Comparison of ENCODE assay signal across 8 cellular contexts in genomic region chr3:23809840-23810341, GRCh38. TPM values are rescaled to one million over a fixed set of nuclear protein-coding genes. Genes with fewer than 3 reads are reported as not detected.
DNase-seq lines count a peak whose midpoint lies in the region; ATAC-seq, FAIRE-seq and TF ChIP-seq lines count a peak whose summit lies in the region.

No MANE protein-coding gene starts in this region.

- H3K9me3 ChIP-seq in MG63 = no peaks in the 10 kb centered on the region

- DNase-seq in DMS53 (lab: John Stamatoyannopoulos, UW) (peak; percentile 13), MG63 (no peak), bronchial epithelial cell (ENCODE audit: low read depth) (peak; percentile 36), midbrain (lab: John Stamatoyannopoulos, UW) (peak; percentile 46), COLO829 (ENCODE audit: low spot score) (no peak)
- no peak for DNase-seq in stimulated activated CD4-positive, alpha-beta T cell treated with anti-CD3 and anti-CD28 coated beads, Interleukin-2, amount 100 ng/mL, for 24 hours

- H3K4me3 ChIP-seq in MG63 (peak overlapping the region; percentile 44), bronchial epithelial cell (ENCODE audit: low read depth, low read length) (peak overlapping the region; percentile 55)

- no peak for TF ChIP-seq CTCF in bronchial epithelial cell (IDR thresholded peaks at IDR 0.05; ENCODE audit: insufficient read depth, low read length, severe bottlenecking)

- no peak for FAIRE-seq in bronchial epithelial cell (lab: Jason Lieb, UNC)

- H3K36me3 ChIP-seq in MG63 (peaks cover 9% of the 10 kb centered on the region), bronchial epithelial cell (ENCODE audit: control insufficient read depth, insufficient read depth, low read length) (no peaks in the 10 kb centered on the region)

- ATAC-seq in GM18867 (IDR thresholded peaks at IDR 0.05; ENCODE audit: unreplicated experiment) (no peak), GM18519 (IDR thresholded peaks at IDR 0.05; ENCODE audit: low FRiP score, unreplicated experiment) (no peak)

- no peaks in the 10 kb centered on the region for H3K27me3 ChIP-seq in MG63
- H3K27me3 ChIP-seq in bronchial epithelial cell (ENCODE audit: control insufficient read depth, insufficient read depth, low read length) = no peaks in the 10 kb centered on the region

RNA-seq across cellular contexts. Expression of gene UBE2E1, which starts 4.1 kb away (rescaled TPM):
- 81.6 and 95.0 TPM in 2 replicates for total RNA-seq in MG63 (2014; rRNA removed; shearing (Covaris generic); ENCODE audit: low replicate concordance)
- 85.4 and 124 TPM in 2 replicates for total RNA-seq in bronchial epithelial cell

Comparison
In these comparisons a context has a peak if more than half of its experiments do, and no peak if none do; other contexts are left out.
1. DNase-seq: peak in DMS53 (single experiment), bronchial epithelial cell (single experiment) and midbrain (single experiment); none in MG63 (single experiment), stimulated activated CD4-positive, alpha-beta T cell treated with anti-CD3 and anti-CD28 coated beads, Interleukin-2, amount 100 ng/mL, for 24 hours (0 of 2) and COLO829 (single experiment).